ENCODE assay signal across 1 cellular context in genomic region chr2:232562515-232563151, GRCh38.
TF ChIP-seq lines count a peak whose summit lies in the region.

No MANE protein-coding gene starts in this region.

TF ChIP-seq in H1, 55 proteins besides CTCF, POLR2A, EP300 and RAD21:
- TF ChIP-seq SIX5 (IDR thresholded peaks at IDR 0.05; ENCODE audit: low read depth, low read length) (no peak), POLR2AphosphoS5 (IDR thresholded peaks at IDR 0.05; ENCODE audit: low read depth, low read length) (no peak), SP2 (IDR thresholded peaks at IDR 0.05; ENCODE audit: low read length) (no peak), ATF2 (IDR thresholded peaks at IDR 0.05; ENCODE audit: low read length) (no peak), CHD7 (IDR thresholded peaks at IDR 0.05; ENCODE audit: insufficient replicate concordance, low read length) (no peak), JUND (IDR thresholded peaks at IDR 0.05; ENCODE audit: low read length) (no peak), ATF3 (IDR thresholded peaks at IDR 0.05; ENCODE audit: insufficient read depth, low read depth, low read length) (no peak), KDM1A (IDR thresholded peaks at IDR 0.05; ENCODE audit: borderline replicate concordance, low read length) (no peak), E2F6 (IDR thresholded peaks at IDR 0.05) (no peak), RXRA (IDR thresholded peaks at IDR 0.05; ENCODE audit: insufficient read depth, low read depth, low read length) (no peak), HDAC6 (IDR thresholded peaks at IDR 0.05; ENCODE audit: low read depth, low read length) (no peak), CBX8 (IDR thresholded peaks at IDR 0.05; ENCODE audit: borderline replicate concordance, low read depth, low read length) (no peak), TCF12 (IDR thresholded peaks at IDR 0.05; ENCODE audit: low read depth, low read length) (no peak)
TF ChIP-seq in H1: peak in this region for 0.
